1 cellular context compared by ENCODE assay signal in genomic region chr17:39197380-39198185, GRCh38.
TF ChIP-seq lines count a peak whose summit lies in the region.

TSS of gene CACNB1 (minus strand) at chr17:39197669. CDS start at chr17:39197495, 174 bp downstream.

TF ChIP-seq in WTC11, 78 proteins besides CTCF, POLR2A, EP300 and RAD21 (continued from another document):
- 0 out of 2 replicates have a peak, but pooled peaks have one; percentile 64 for TF ChIP-seq HMGXB4 (CRISPR knock-in tag; IDR thresholded peaks at IDR 0.05)
- TF ChIP-seq FOXP1 (CRISPR knock-in tag; IDR thresholded peaks at IDR 0.05; ENCODE audit: borderline replicate concordance): no peak
- no peak for TF ChIP-seq GRHL2 (CRISPR knock-in tag; IDR thresholded peaks at IDR 0.05; ENCODE audit: insufficient replicate concordance, severe bottlenecking)
- TF ChIP-seq IRF2 (CRISPR knock-in tag; IDR thresholded peaks at IDR 0.05; ENCODE audit: borderline replicate concordance, low read depth): no peak
- TF ChIP-seq PRRX2 (CRISPR knock-in tag; IDR thresholded peaks at IDR 0.05): no peak
- TF ChIP-seq NR3C1 (CRISPR knock-in tag; conservative IDR thresholded peaks at IDR 0.05; ENCODE audit: low read depth): no peak
- no peak for TF ChIP-seq ZSCAN18 (CRISPR knock-in tag; IDR thresholded peaks at IDR 0.05)
- TF ChIP-seq ZNF396 (CRISPR knock-in tag; IDR thresholded peaks at IDR 0.05; ENCODE audit: borderline replicate concordance): no peak
- no peak for TF ChIP-seq ZNF425 (CRISPR knock-in tag; conservative IDR thresholded peaks at IDR 0.05)
- peak; percentile 81 for TF ChIP-seq SP1 (CRISPR knock-in tag; conservative IDR thresholded peaks at IDR 0.05)
- TF ChIP-seq E2F5 (CRISPR knock-in tag; IDR thresholded peaks at IDR 0.05): peak; percentile 85
- no peak for TF ChIP-seq ZNF232 (CRISPR knock-in tag; IDR thresholded peaks at IDR 0.05)
- TF ChIP-seq FOXK1 (CRISPR knock-in tag; IDR thresholded peaks at IDR 0.05): no peak
- TF ChIP-seq ESRRA (CRISPR knock-in tag; IDR thresholded peaks at IDR 0.05; ENCODE audit: borderline replicate concordance): no peak
- no peak for TF ChIP-seq TCF7 (CRISPR knock-in tag; IDR thresholded peaks at IDR 0.05; ENCODE audit: low read depth)
- no peak for TF ChIP-seq ELF4 (CRISPR knock-in tag; IDR thresholded peaks at IDR 0.05; ENCODE audit: low read depth)
- TF ChIP-seq PREB (CRISPR knock-in tag; IDR thresholded peaks at IDR 0.05; ENCODE audit: borderline replicate concordance): no peak
- peak; percentile 51; the same call in 1 of the 2 replicates for TF ChIP-seq ZNF317 (CRISPR knock-in tag; IDR thresholded peaks at IDR 0.05; ENCODE audit: borderline replicate concordance, low read depth)
- TF ChIP-seq STAT6 (CRISPR knock-in tag; conservative IDR thresholded peaks at IDR 0.05; ENCODE audit: low read depth): no peak
- no peak for TF ChIP-seq MAX (CRISPR knock-in tag; IDR thresholded peaks at IDR 0.05)
- TF ChIP-seq ZNF671 (CRISPR knock-in tag; IDR thresholded peaks at IDR 0.05): no peak
- no peak for TF ChIP-seq NFYB (CRISPR knock-in tag; conservative IDR thresholded peaks at IDR 0.05; ENCODE audit: low read depth)
- TF ChIP-seq GABPB1 (CRISPR knock-in tag; IDR thresholded peaks at IDR 0.05): no peak
- TF ChIP-seq USF1 (CRISPR knock-in tag; IDR thresholded peaks at IDR 0.05): no peak
- no peak for TF ChIP-seq TEAD1 (CRISPR knock-in tag; IDR thresholded peaks at IDR 0.05)
- TF ChIP-seq USF2 (CRISPR knock-in tag; IDR thresholded peaks at IDR 0.05): peak; percentile 37; the same call in 1 of the 2 replicates
- no peak for TF ChIP-seq NFE2L1 (CRISPR knock-in tag; IDR thresholded peaks at IDR 0.05)
- TF ChIP-seq ATF2 (CRISPR knock-in tag; IDR thresholded peaks at IDR 0.05; ENCODE audit: borderline replicate concordance, low read depth): no peak
- TF ChIP-seq ZNF138 (CRISPR knock-in tag; conservative IDR thresholded peaks at IDR 0.05): no peak
- no peak for TF ChIP-seq CBFB (CRISPR knock-in tag; IDR thresholded peaks at IDR 0.05; ENCODE audit: low read depth)
- TF ChIP-seq JAZF1 (CRISPR knock-in tag; IDR thresholded peaks at IDR 0.05): no peak
- no peak for TF ChIP-seq CDX4 (CRISPR knock-in tag; IDR thresholded peaks at IDR 0.05; ENCODE audit: borderline replicate concordance)
- TF ChIP-seq SMAD4 (CRISPR knock-in tag; IDR thresholded peaks at IDR 0.05): no peak
- TF ChIP-seq ZBTB21 (CRISPR knock-in tag; IDR thresholded peaks at IDR 0.05; ENCODE audit: borderline replicate concordance): no peak
- peak; percentile 58 for TF ChIP-seq ZNF423 (CRISPR knock-in tag; IDR thresholded peaks at IDR 0.05)
- TF ChIP-seq NFATC4 (CRISPR knock-in tag; IDR thresholded peaks at IDR 0.05): no peak
- TF ChIP-seq NR1H2 (CRISPR knock-in tag; IDR thresholded peaks at IDR 0.05): no peak
- no peak for TF ChIP-seq ZBTB43 (CRISPR knock-in tag; IDR thresholded peaks at IDR 0.05)
- TF ChIP-seq FOXP4 (CRISPR knock-in tag; IDR thresholded peaks at IDR 0.05): no peak
